In the genomic region with DNA sequence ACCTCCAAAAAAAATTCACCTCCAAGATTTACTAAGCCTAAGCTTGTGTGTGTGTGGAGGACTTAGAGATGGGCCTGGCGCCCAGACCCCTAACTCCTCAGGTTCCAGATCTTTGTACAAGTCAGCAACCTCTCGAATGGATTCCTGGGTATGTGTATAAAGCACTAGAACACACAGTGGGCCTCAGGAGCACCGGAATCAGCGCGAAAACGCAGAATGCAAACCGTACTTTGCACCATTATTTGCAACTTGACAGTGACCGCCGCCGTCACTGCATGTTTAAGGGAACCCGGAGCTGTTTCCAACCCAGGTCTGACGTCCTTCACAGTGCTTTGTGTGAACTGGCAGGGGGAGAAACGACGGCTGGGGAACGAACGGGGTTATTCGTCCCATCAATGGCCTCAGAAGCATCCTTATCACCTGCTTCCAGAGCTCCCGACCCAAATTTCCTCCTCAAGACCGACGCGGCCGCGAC, we compare ENCODE assay signal across 8 cellular contexts. TPM values are rescaled to one million over a fixed set of nuclear protein-coding genes. Genes with fewer than 3 reads are reported as not detected.
DNase-seq lines count a peak whose midpoint lies in the region; ATAC-seq and TF ChIP-seq lines count a peak whose summit lies in the region.

No MANE protein-coding gene starts in this region.

- CTCF ChIA-PET in T-cell (lab: Charles Lee), result no interaction called here

- peak overlapping the region; percentile 86 for H3K4me3 ChIP-seq in AG09309 (ENCODE audit: control insufficient read depth, low read depth, low read length)
- H3K4me3 ChIP-seq in epithelial cell of proximal tubule (ENCODE audit: low read depth, low read length), result peak overlapping the region; percentile 68

- peaks cover 5 to 49% (median 36%) of the 10 kb centered on the region in 3 donors for H3K9me3 Mint-ChIP-seq in T-cell
- H3K9me3 Mint-ChIP-seq in neural crest cell, result peaks cover 27% of the 10 kb centered on the region

- DNase-seq in AG09309 (ENCODE audit: low read depth) (no peak), GM20000 (ENCODE audit: low spot score) (peak; percentile 44), T-cell (peak in 25 of 34 experiments; percentile 3 to 35 (median 16)), epithelial cell of proximal tubule (ENCODE audit: low read depth) (no peak), neural crest cell (ENCODE audit: low read depth, low spot score) (no peak), COLO668 (lab: John Stamatoyannopoulos, UW; ENCODE audit: unreplicated experiment) (no peak), NCI-H1930 (lab: John Stamatoyannopoulos, UW) (no peak), G401 (ENCODE audit: low spot score) (no peak)

- in situ Hi-C loops in G401 (cut with HindIII; ENCODE audit: low sequenced_read_pairs), result no loop called here

- H3K4me3 Mint-ChIP-seq in T-cell (peak overlapping the region; percentile 81 to 90 (median 82)), neural crest cell (peak overlapping the region; percentile 91)

- H3K36me3 Mint-ChIP-seq in T-cell (peaks cover 80% of the 10 kb centered on the region), neural crest cell (ENCODE audit: low read depth) (peaks cover 90% of the 10 kb centered on the region)

- peak; percentile 4 to 28 (median 15) for ATAC-seq in T-cell (replicated peaks in 1 of 4)

- peaks cover 26 to 32% (median 31%) of the 10 kb centered on the region in 3 donors for H3K4me1 Mint-ChIP-seq in T-cell
- H3K4me1 Mint-ChIP-seq in neural crest cell, result peaks cover 19% of the 10 kb centered on the region

- H3K27ac Mint-ChIP-seq in T-cell (peak overlapping the region; percentile 74 to 75), neural crest cell (ENCODE audit: unreplicated experiment) (peak overlapping the region; percentile 93)

- POLR2A ChIA-PET in T-cell (lab: Charles Lee), result interaction anchor here (0.6 to 1.9 kb wide), 5 partner anchors 17 to 399 kb away, joined by 3 to 7 read pairs (median 3); a partner anchor contains a TSS

- TF ChIP-seq CTCF in AG09309 (IDR thresholded peaks at IDR 0.05; ENCODE audit: control insufficient read depth, insufficient read depth, low read depth, low read length, missing control alignments) (no peak), GM20000 (IDR thresholded peaks at IDR 0.05; ENCODE audit: extremely low read depth, missing control alignments) (no peak), epithelial cell of proximal tubule (conservative IDR thresholded peaks at IDR 0.05; ENCODE audit: low read depth, low read length) (no peak), neural crest cell (conservative IDR thresholded peaks at IDR 0.05) (no peak)

- no peaks in the 10 kb centered on the region for H3K27me3 Mint-ChIP-seq in T-cell
- H3K27me3 Mint-ChIP-seq in neural crest cell (ENCODE audit: low read depth), result peaks cover 4% of the 10 kb centered on the region

RNA-seq across cellular contexts. Expression of a gene that starts 0.7 kb away (rescaled TPM):
- 10 to 100 TPM in 4 of 5 donors, 1 to 10 TPM in 1; 8.2 to 40.5 (median 26.4) TPM for total RNA-seq in T-cell
- 6.2 and 23.6 TPM in 2 replicates for total RNA-seq in epithelial cell of proximal tubule
- total RNA-seq in neural crest cell, result 38.1 and 41.5 TPM in 2 replicates
- total RNA-seq in G401 (2014; rRNA removed; shearing (Covaris generic)), result 28.9 and 30.2 TPM in 2 replicates

RNA-seq across cellular contexts. Expression of a gene that starts 27.6 kb away (rescaled TPM):
- total RNA-seq in T-cell (1 to 10 TPM in 2 of 5 donors, under 1 TPM in 3; 0.66 to 1.2 (median 0.93) TPM), epithelial cell of proximal tubule (not detected in 2 replicates), neural crest cell (1.2 and 1.5 TPM in 2 replicates)
- 0.31 TPM in 1 of 2 replicates, not detected in the other for total RNA-seq in G401 (2014; rRNA removed; shearing (Covaris generic))

RNA-seq across cellular contexts. Expression of a gene that starts 31.9 kb away (rescaled TPM):
- total RNA-seq in T-cell (not detected), epithelial cell of proximal tubule (0.22 and 0.69 TPM in 2 replicates), neural crest cell (7.1 and 7.6 TPM in 2 replicates)
- total RNA-seq in G401 (2014; rRNA removed; shearing (Covaris generic)), result not detected in 2 replicates

RNA-seq across cellular contexts. Expression of a gene that starts 54.4 kb away (rescaled TPM):
- total RNA-seq in T-cell (10 to 100 TPM in 4 of 5 donors, 1 to 10 TPM in 1; 9.7 to 13.6 (median 12.0) TPM), epithelial cell of proximal tubule (1.5 and 2.9 TPM in 2 replicates), neural crest cell (11.3 and 12.6 TPM in 2 replicates)
- 3.6 and 10.2 TPM in 2 replicates for total RNA-seq in G401 (2014; rRNA removed; shearing (Covaris generic))

RNA-seq across cellular contexts. Expression of a gene that starts 57.1 kb away (rescaled TPM):
- 1 to 10 TPM; 1.2 to 2.8 (median 2.1) TPM for total RNA-seq in T-cell
- total RNA-seq in epithelial cell of proximal tubule, result 1.7 and 3.5 TPM in 2 replicates
- total RNA-seq in neural crest cell, result 6.0 and 6.3 TPM in 2 replicates
- total RNA-seq in G401 (2014; rRNA removed; shearing (Covaris generic)), result 0.06 TPM in 1 of 2 replicates, not detected in the other

Comparison
In these comparisons a context has a peak if more than half of its experiments do, and no peak if none do; other contexts are left out.
1. DNase-seq: peak in GM20000 (single experiment) and T-cell (25 of 34); none in AG09309 (single experiment), epithelial cell of proximal tubule (single experiment), neural crest cell (single experiment), COLO668 (single experiment), NCI-H1930 (0 of 2) and G401 (single experiment).